In the genomic region with DNA sequence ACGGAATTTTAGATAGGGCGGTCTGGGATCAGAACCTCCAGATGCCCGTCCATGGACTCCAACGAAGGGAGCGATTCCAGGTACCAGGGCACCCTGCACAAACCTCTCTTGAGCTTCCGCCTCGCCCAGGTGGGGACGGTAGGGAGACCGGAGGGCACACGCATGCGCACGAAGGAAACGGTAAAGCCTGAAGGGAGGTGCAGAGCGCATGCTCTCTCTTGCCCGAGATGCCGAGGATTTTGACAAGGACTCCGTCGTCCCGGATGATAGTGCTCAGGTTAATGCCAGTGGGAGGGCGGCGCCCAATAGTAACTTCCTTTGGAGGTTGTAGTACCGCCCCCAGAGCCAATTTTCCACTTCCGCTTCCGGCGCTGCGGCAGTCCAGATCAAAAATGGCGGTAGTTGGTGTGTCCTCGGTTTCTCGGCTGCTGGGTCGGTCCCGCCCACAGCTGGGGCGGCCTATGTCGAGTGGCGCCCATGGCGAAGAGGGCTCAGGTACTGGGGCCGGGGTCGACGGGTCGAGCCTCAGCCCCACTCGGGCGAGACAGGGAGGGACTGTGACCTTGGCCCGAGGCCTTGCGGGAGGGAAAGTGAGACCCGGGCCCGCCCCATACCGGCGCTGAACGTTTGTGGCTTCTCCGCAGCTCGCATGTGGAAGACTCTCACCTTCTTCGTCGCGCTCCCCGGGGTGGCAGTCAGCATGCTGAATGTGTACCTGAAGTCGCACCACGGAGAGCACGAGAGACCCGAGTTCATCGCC, we compare ENCODE assay signal across 8 cellular contexts. TPM values are rescaled to one million over a fixed set of nuclear protein-coding genes. Genes with fewer than 3 reads are reported as not detected.
DNase-seq lines count a peak whose midpoint lies in the region; ATAC-seq lines count a peak whose summit lies in the region.

Gene COX6A1 (plus strand): TSS at position 379 of the 760 bp plus-strand sequence. CDS start 14 bp downstream, at position 393.

- peak; percentile 99 for DNase-seq in COLO668 (lab: John Stamatoyannopoulos, UW; ENCODE audit: unreplicated experiment)
- peak; percentile 91 for DNase-seq in HS-27A (ENCODE audit: low read depth)
- peak; percentile 80 for DNase-seq in NK-92 (lab: John Stamatoyannopoulos, UW; ENCODE audit: unreplicated experiment)
- DNase-seq in activated CD8-positive, alpha-beta memory T cell treated with anti-CD3 and anti-CD28 coated beads for 1 hour (ENCODE audit: extremely low read depth in 1 of 2, low read depth in 1 of 2) = peak; percentile 93 to 97
- DNase-seq in effector CD8-positive, alpha-beta T cell (lab: John Stamatoyannopoulos, UW) = peak; percentile 93
- DNase-seq in lung microvascular endothelial cell (ENCODE audit: low read depth in 2 of 2) = peak; percentile 92 to 96
- DNase-seq in stimulated activated CD4-positive, alpha-beta T cell treated with anti-CD3 and anti-CD28 coated beads, TNF-alpha, amount 100 ng/mL, for 48 hours (ENCODE audit: low read depth in 3 of 3) = peak; percentile 96 to 98 (median 97)

- peak; percentile 95 for ATAC-seq in GM19467 (IDR thresholded peaks at IDR 0.05; ENCODE audit: unreplicated experiment)

RNA-seq across cellular contexts. Expression of gene COX6A1, which starts in this region (rescaled TPM):
- total RNA-seq in lung microvascular endothelial cell = 494 and 598 TPM in 2 replicates

Comparison
In these comparisons a context has a peak if more than half of its experiments do, and no peak if none do; other contexts are left out.
1. Peak in every context shown above with its lines: DNase-seq and ATAC-seq.